Comparison of ENCODE assay signal across 8 cellular contexts in genomic region chr12:55068416-55069010, GRCh38. TPM values are rescaled to one million over a fixed set of nuclear protein-coding genes. Genes with fewer than 3 reads are reported as not detected.
A peak's percentile ranks its signal among the peaks of the same experiment; 100 is the strongest.
DNase-seq lines count a peak whose midpoint lies in the region; ATAC-seq and TF ChIP-seq lines count a peak whose summit lies in the region.

No MANE protein-coding gene starts in this region.

- TF ChIP-seq EP300 in sigmoid colon (IDR thresholded peaks at IDR 0.05), result no peak

- no TSS peak for BruUV-seq in Caco-2 (replicated peaks; lab: Mats Ljungman, UMichigan)

- CTCF ChIA-PET in Caco-2 (lab: Charles Lee), result interaction anchor here (0.8 to 2.1 kb wide), 6 partner anchors 37 to 366 kb away, joined by 3 to 30 read pairs (median 4); no protein-coding TSS in a partner anchor

- 59% methylated on average over 8 of the region's 8 CpGs for WGBS in sigmoid colon, 2 donors

- no peak for TF ChIP-seq POLR2A in sigmoid colon (IDR thresholded peaks at IDR 0.05)

- H3K27ac Mint-ChIP-seq in Caco-2 (ENCODE audit: unreplicated experiment), result no peak overlapping the region
- H3K27ac Mint-ChIP-seq in activated T-helper 17 cell treated with anti-CD3 and anti-CD28 coated beads, Interleukin-2, amount 50 U/mL, for 72 hours, result no peak overlapping the region

- H3K4me1 ChIP-seq in Caco-2 (no peaks in the 10 kb centered on the region), right atrium auricular region (no peaks in the 10 kb centered on the region), sigmoid colon (no peaks in the 10 kb centered on the region)

- H3K36me3 ChIP-seq in Caco-2 (ENCODE audit: control insufficient read depth, insufficient read depth, low read length), result no peaks in the 10 kb centered on the region
- H3K36me3 ChIP-seq in right atrium auricular region, result no peaks in the 10 kb centered on the region
- no peaks in the 10 kb centered on the region for H3K36me3 ChIP-seq in sigmoid colon

- no peak overlapping the region for H3K27ac ChIP-seq in right atrium auricular region
- H3K27ac ChIP-seq in sigmoid colon, result no peak overlapping the region

- intact Hi-C loops in Caco-2 (cut with micrococcal nuclease; ENCODE audit: unreplicated experiment) (loop anchor here (1.0 kb wide), 1 partner anchor 75 kb away; no protein-coding TSS in a partner anchor), sigmoid colon (cut with DNase I) (no loop called here)

- H3K27me3 ChIP-seq in Caco-2 (replicated peaks; ENCODE audit: control insufficient read depth, insufficient read depth, low read length) (no peaks in the 10 kb centered on the region), right atrium auricular region (no peaks in the 10 kb centered on the region), sigmoid colon (no peaks in the 10 kb centered on the region)

- peaks cover 12% of the 10 kb centered on the region for H3K27me3 Mint-ChIP-seq in Caco-2 (ENCODE audit: insufficient read depth, unreplicated experiment)
- H3K27me3 Mint-ChIP-seq in activated T-helper 17 cell treated with anti-CD3 and anti-CD28 coated beads, Interleukin-2, amount 50 U/mL, for 72 hours, result peaks cover 9% of the 10 kb centered on the region

- no peaks in the 10 kb centered on the region for H3K36me3 Mint-ChIP-seq in Caco-2 (ENCODE audit: insufficient read depth, unreplicated experiment)
- no peaks in the 10 kb centered on the region for H3K36me3 Mint-ChIP-seq in activated T-helper 17 cell treated with anti-CD3 and anti-CD28 coated beads, Interleukin-2, amount 50 U/mL, for 72 hours (ENCODE audit: low read depth)

- no peaks in the 10 kb centered on the region for H3K9me3 ChIP-seq in Caco-2
- no peaks in the 10 kb centered on the region for H3K9me3 ChIP-seq in right atrium auricular region
- no peaks in the 10 kb centered on the region for H3K9me3 ChIP-seq in sigmoid colon

- no peaks in the 10 kb centered on the region for H3K9me3 Mint-ChIP-seq in Caco-2 (ENCODE audit: unreplicated experiment)
- H3K9me3 Mint-ChIP-seq in activated T-helper 17 cell treated with anti-CD3 and anti-CD28 coated beads, Interleukin-2, amount 50 U/mL, for 72 hours, result no peaks in the 10 kb centered on the region

- peak; percentile 59 for ATAC-seq in GM19023 (IDR thresholded peaks at IDR 0.05; ENCODE audit: unreplicated experiment)
- ATAC-seq in HG03521 (IDR thresholded peaks at IDR 0.05; ENCODE audit: unreplicated experiment), result peak; percentile 55
- peak; percentile 62 for ATAC-seq in activated T-helper 17 cell treated with anti-CD3 and anti-CD28 coated beads, Interleukin-2, amount 50 U/mL, for 72 hours (replicated peaks)
- ATAC-seq in HG03439 (IDR thresholded peaks at IDR 0.05; ENCODE audit: unreplicated experiment), result no peak

- TF ChIP-seq CTCF in Caco-2 (IDR thresholded peaks at IDR 0.05; ENCODE audit: insufficient read depth in 1 of 2, low read depth in 1 of 2, low read length in 1 of 2, severe bottlenecking in 1 of 2, unreplicated experiment in 1 of 2), result peak; percentile 61 to 70
- TF ChIP-seq CTCF in right atrium auricular region (IDR thresholded peaks at IDR 0.05), result peak; percentile 58 to 80
- TF ChIP-seq CTCF in sigmoid colon (IDR thresholded peaks at IDR 0.05), result peak in 3 of 4 experiments; percentile 37 to 58 (median 39)

- H3K4me3 ChIP-seq in Caco-2 (ENCODE audit: low read depth, low read length), result no peak overlapping the region
- no peak overlapping the region for H3K4me3 ChIP-seq in right atrium auricular region
- no peak overlapping the region for H3K4me3 ChIP-seq in sigmoid colon

- POLR2A ChIA-PET in Caco-2 (lab: Charles Lee), result no interaction called here

- no peak overlapping the region for H3K4me3 Mint-ChIP-seq in Caco-2 (ENCODE audit: unreplicated experiment)
- H3K4me3 Mint-ChIP-seq in activated T-helper 17 cell treated with anti-CD3 and anti-CD28 coated beads, Interleukin-2, amount 50 U/mL, for 72 hours, result no peak overlapping the region

- no peaks in the 10 kb centered on the region for H3K4me1 Mint-ChIP-seq in Caco-2 (ENCODE audit: low read depth, unreplicated experiment)
- H3K4me1 Mint-ChIP-seq in activated T-helper 17 cell treated with anti-CD3 and anti-CD28 coated beads, Interleukin-2, amount 50 U/mL, for 72 hours, result peaks cover 5% of the 10 kb centered on the region

- DNase-seq in Caco-2 (peak; percentile 49), NCI-H524 (lab: John Stamatoyannopoulos, UW) (peak; percentile 93 to 97), right atrium auricular region (ENCODE audit: low spot score) (no peak), sigmoid colon (no peak)

RNA-seq across cellular contexts. Expression of gene NEUROD4, which starts 48.7 kb away (rescaled TPM):
- total RNA-seq in Caco-2 (2022) (not detected in 2 replicates), right atrium auricular region (not detected), sigmoid colon (not detected)
- not detected for total RNA-seq in activated T-helper 17 cell treated with anti-CD3 and anti-CD28 coated beads, Interleukin-2, amount 50 U/mL, for 72 hours
- polyA plus RNA-seq in sigmoid colon, result not detected

RNA-seq across cellular contexts. Expression of gene OR9K2, which starts 57.7 kb away (rescaled TPM):
- not detected in 2 replicates for total RNA-seq in Caco-2 (2022)
- total RNA-seq in activated T-helper 17 cell treated with anti-CD3 and anti-CD28 coated beads, Interleukin-2, amount 50 U/mL, for 72 hours, result not detected
- total RNA-seq in right atrium auricular region, result not detected
- total RNA-seq in sigmoid colon, result not detected
- polyA plus RNA-seq in sigmoid colon, result not detected

Comparison
In these comparisons a context has a peak if more than half of its experiments do, and no peak if none do; other contexts are left out.
1. DNase-seq: peak in Caco-2 (2 of 2) and NCI-H524 (2 of 2); none in right atrium auricular region (single experiment) and sigmoid colon (single experiment).
2. Peak in every context shown above with its lines, with median percentiles within 50 percentile points of each other: CTCF ChIP-seq.